12 cellular contexts compared by ENCODE assay signal in genomic region chr7:23346316-23346715, GRCh38. TPM values are rescaled to one million over a fixed set of nuclear protein-coding genes. Genes with fewer than 3 reads are reported as not detected.
DNase-seq lines count a peak whose midpoint lies in the region; ATAC-seq and TF ChIP-seq lines count a peak whose summit lies in the region.
"Had no signal": no experiment of that assay in that cellular context is flagged by ENCODE, and none has a peak within 500 bp of the region (broad histone marks: within the 10 kb centered on the region; RNA-seq: fewer than 3 reads in every experiment).

No MANE protein-coding gene starts in this region.

- peak; percentile 56 for ATAC-seq in GM19043 (IDR thresholded peaks at IDR 0.05; ENCODE audit: low read depth, unreplicated experiment)
- no peak for ATAC-seq in PC-3
- ATAC-seq in HG03025 (IDR thresholded peaks at IDR 0.05; ENCODE audit: low FRiP score, unreplicated experiment): no peak

- H3K4me1 ChIP-seq in PC-3 (ENCODE audit: insufficient read depth, low read length): peaks cover 75% of the 10 kb centered on the region
- no peaks in the 10 kb centered on the region for H3K4me1 ChIP-seq in suprapubic skin
- H3K4me1 ChIP-seq: esophagus muscularis mucosa had no signal

- no peak for TF ChIP-seq EP300 in suprapubic skin (IDR thresholded peaks at IDR 0.05)

- WGBS in suprapubic skin: 89% methylated on average over 8 of the region's 8 CpGs

- peak overlapping the region; percentile 80 for H3K9ac ChIP-seq in PC-3 (ENCODE audit: low read length)

- H3K27ac Mint-ChIP-seq in CD14-positive monocyte: peak overlapping the region; percentile 76 to 88 (median 84)

- H3K4me1 Mint-ChIP-seq in CD14-positive monocyte: peaks cover 23% of the 10 kb centered on the region

- CTCF ChIA-PET in PC-3 (lab: Charles Lee): no interaction called here

- H3K27me3 ChIP-seq in PC-3 (ENCODE audit: low read length): no peaks in the 10 kb centered on the region
- H3K27me3 ChIP-seq in suprapubic skin: no peaks in the 10 kb centered on the region
- H3K27me3 ChIP-seq: esophagus muscularis mucosa had no signal

- no TSS peak for BruUV-seq in PC-3 (replicated peaks; lab: Mats Ljungman, UMichigan)

- peak overlapping the region; percentile 64 for H3K4me2 ChIP-seq in PC-3 (ENCODE audit: low read length)

- no peak overlapping the region for H2AFZ ChIP-seq in PC-3 (ENCODE audit: low read length)

- POLR2A ChIA-PET in PC-3 (lab: Charles Lee; ENCODE audit: unreplicated experiment): no interaction called here

- peaks cover 7% of the 10 kb centered on the region for H3K79me2 ChIP-seq in PC-3 (ENCODE audit: low read length)

- TF ChIP-seq POLR2A in suprapubic skin (IDR thresholded peaks at IDR 0.05): no peak

- peak overlapping the region; percentile 84 to 93 for H3K4me3 Mint-ChIP-seq in CD14-positive monocyte

- no peaks in the 10 kb centered on the region for H4K20me1 ChIP-seq in PC-3 (ENCODE audit: low read length)

- H3K9me3 ChIP-seq in PC-3 (ENCODE audit: low read length) (no peaks in the 10 kb centered on the region), suprapubic skin (no peaks in the 10 kb centered on the region)
- H3K9me3 ChIP-seq: esophagus muscularis mucosa had no signal

- H3K27me3 Mint-ChIP-seq in CD14-positive monocyte (ENCODE audit: low read depth in 3 of 3): no peaks in the 10 kb centered on the region

- peaks cover 0 to 3% of the 10 kb centered on the region in 2 donors for H3K36me3 Mint-ChIP-seq in CD14-positive monocyte

- peaks cover 3% of the 10 kb centered on the region; the same call in 1 of the 2 replicates for H3K36me3 ChIP-seq in PC-3 (ENCODE audit: low read depth, low read length)
- H3K36me3 ChIP-seq in suprapubic skin: no peaks in the 10 kb centered on the region
- H3K36me3 ChIP-seq: esophagus muscularis mucosa had no signal

- H3K27ac ChIP-seq in PC-3 (ENCODE audit: low read length) (peak overlapping the region; percentile 98; the same call in 1 of the 2 replicates), suprapubic skin (no peak overlapping the region)
- H3K27ac ChIP-seq: esophagus muscularis mucosa had no signal

- H3K4me3 ChIP-seq in PC-3 (ENCODE audit: low read length) (peak overlapping the region; percentile 41), suprapubic skin (no peak overlapping the region)
- H3K4me3 ChIP-seq: lung had no signal

- no peak for TF ChIP-seq CTCF in CD14-positive monocyte (IDR thresholded peaks at IDR 0.05)
- TF ChIP-seq CTCF in PC-3 (conservative IDR thresholded peaks at IDR 0.05; ENCODE audit: low read depth, low read length): no peak
- no peak for TF ChIP-seq CTCF in suprapubic skin (IDR thresholded peaks at IDR 0.05)

- DNase-seq in CD14-positive monocyte (ENCODE audit: low spot score) (no peak), PC-3 (no peak), germinal center (ENCODE audit: low spot score) (peak; percentile 54), NCI-H510A (lab: John Stamatoyannopoulos, UW) (no peak), SIG-M5 treated with dmso at 0.1 percent for 504 hours (lab: John Stamatoyannopoulos, UW; ENCODE audit: unreplicated experiment) (no peak), suprapubic skin (ENCODE audit: low spot score in 2 of 2) (no peak)
- DNase-seq: amniotic stem cell, NCI-H2081 had no signal

- no peaks in the 10 kb centered on the region for H3K9me2 ChIP-seq in PC-3 (replicated peaks; ENCODE audit: low read length)

- no peaks in the 10 kb centered on the region for H3K9me3 Mint-ChIP-seq in CD14-positive monocyte

- H3F3A ChIP-seq in PC-3 (ENCODE audit: low read length, unreplicated experiment): peaks cover 7% of the 10 kb centered on the region

- intact Hi-C loops in CD14-positive monocyte (cut with micrococcal nuclease): no loop called here
- intact Hi-C loops in PC-3 (cut with micrococcal nuclease): loop anchor here (5.0 kb wide), 2 partner anchors 181 to 366 kb away; partner anchors contain the start of gene STK31

RNA-seq across cellular contexts. Expression of gene MALSU1, which starts 47.2 kb away (rescaled TPM):
- 10 to 100 TPM; 41.4 to 41.5 TPM for polyA plus RNA-seq in CD14-positive monocyte
- total RNA-seq in PC-3 (2014; rRNA removed) (284 and 306 TPM in 2 replicates), suprapubic skin (10 to 100 TPM; 35.7 to 80.2 (median 41.7) TPM)
